In genomic region chr11:6473481-6474422, GRCh38 we compare ENCODE assay signal across 8 cellular contexts. TPM values are rescaled to one million over a fixed set of nuclear protein-coding genes. Genes with fewer than 3 reads are reported as not detected.
A peak's percentile ranks its signal among the peaks of the same experiment; 100 is the strongest.
DNase-seq lines count a peak whose midpoint lies in the region; ATAC-seq and TF ChIP-seq lines count a peak whose summit lies in the region.

Gene TRIM3 (minus strand): TSS chr11:6473941. CDS start chr11:6465695, 8,246 bp downstream.

- H3K27ac ChIP-seq in gastroesophageal sphincter = peak within 1 kb of the TSS; percentile 79 to 98 (median 95)
- peak within 1 kb of the TSS; percentile 95 for H3K27ac ChIP-seq in substantia nigra (ENCODE audit: low read depth, low read length, poor library complexity, severe bottlenecking)

- peak; percentile 80 to 83 for TF ChIP-seq POLR2A in gastroesophageal sphincter (IDR thresholded peaks at IDR 0.05)

- H3K36me3 ChIP-seq in gastroesophageal sphincter = peaks cover 0 to 27% of the 10 kb centered on the region in 2 donors

- DNase-seq in DMS114 treated with DMSO at 0.1 percent for 48 hours (lab: John Stamatoyannopoulos, UW; ENCODE audit: unreplicated experiment) (peak; percentile 35), LHCN-M2 (ENCODE audit: low read depth) (peak; percentile 80), SK-MEL-5 (ENCODE audit: low read depth, low spot score) (peak; percentile 83), nucleus accumbens (lab: John Stamatoyannopoulos, UW) (peak; percentile 42 to 97 (median 87)), substantia nigra (lab: John Stamatoyannopoulos, UW) (peak; percentile 51 to 97 (median 90))
- peak; percentile 77 for DNase-seq in activated naive CD4-positive, alpha-beta T cell treated with anti-CD3 and anti-CD28 coated beads, Interleukin-2, amount 10 ng/mL, durations not matched to agents 7 days and 5 days

- H3K4me3 ChIP-seq in gastroesophageal sphincter = peak within 1 kb of the TSS; percentile 69 to 82

- in situ Hi-C loops in SK-MEL-5 (cut with HindIII; ENCODE audit: low pct_unique_long_range_greater_than_20kb, low sequenced_read_pairs) = no loop called here

- peaks cover 18% of the 10 kb centered on the region for H3K27me3 Mint-ChIP-seq in activated naive CD4-positive, alpha-beta T cell treated with anti-CD3 and anti-CD28 coated beads, Interleukin-2, amount 10 ng/mL, durations not matched to agents 7 days and 5 days

- H3K27me3 ChIP-seq in gastroesophageal sphincter = no peaks in the 10 kb centered on the region

- ATAC-seq in GM21737 (IDR thresholded peaks at IDR 0.05; ENCODE audit: unreplicated experiment) (peak; percentile 72), gastroesophageal sphincter (peak; percentile 90)

- TF ChIP-seq EP300 in gastroesophageal sphincter (IDR thresholded peaks at IDR 0.05) = no peak

- CTCF ChIA-PET in activated naive CD4-positive, alpha-beta T cell treated with anti-CD3 and anti-CD28 coated beads, Interleukin-2, amount 10 ng/mL, durations not matched to agents 7 days and 5 days (lab: Charles Lee) = interaction anchor here (1.2 kb wide), 1 partner anchor 95 kb away, joined by 3 read pairs; no protein-coding TSS in a partner anchor

- H3K4me1 Mint-ChIP-seq in activated naive CD4-positive, alpha-beta T cell treated with anti-CD3 and anti-CD28 coated beads, Interleukin-2, amount 10 ng/mL, durations not matched to agents 7 days and 5 days = peaks cover 21% of the 10 kb centered on the region

- 0% methylated on average over 4 of the region's 87 CpGs; no CpG with 5 or more reads in 1 of the 2 donors for WGBS in gastroesophageal sphincter (ENCODE audit: low coverage in 1 of 2), 2 donors

- H3K4me3 Mint-ChIP-seq in activated naive CD4-positive, alpha-beta T cell treated with anti-CD3 and anti-CD28 coated beads, Interleukin-2, amount 10 ng/mL, durations not matched to agents 7 days and 5 days = peak within 1 kb of the TSS; percentile 81

- H3K9me3 ChIP-seq in gastroesophageal sphincter = no peaks in the 10 kb centered on the region

- peak within 1 kb of the TSS; percentile 45 for H3K27ac Mint-ChIP-seq in activated naive CD4-positive, alpha-beta T cell treated with anti-CD3 and anti-CD28 coated beads, Interleukin-2, amount 10 ng/mL, durations not matched to agents 7 days and 5 days

- H3K4me1 ChIP-seq in gastroesophageal sphincter = peaks cover 0 to 64% (median 18%) of the 10 kb centered on the region in 3 donors

- peaks cover 16% of the 10 kb centered on the region for H3K36me3 Mint-ChIP-seq in activated naive CD4-positive, alpha-beta T cell treated with anti-CD3 and anti-CD28 coated beads, Interleukin-2, amount 10 ng/mL, durations not matched to agents 7 days and 5 days

- peak in 2 of 4 experiments; percentile 11 to 51 for TF ChIP-seq CTCF in gastroesophageal sphincter (IDR thresholded peaks at IDR 0.05)

- no peaks in the 10 kb centered on the region for H3K9me3 Mint-ChIP-seq in activated naive CD4-positive, alpha-beta T cell treated with anti-CD3 and anti-CD28 coated beads, Interleukin-2, amount 10 ng/mL, durations not matched to agents 7 days and 5 days

RNA-seq across cellular contexts. Expression of gene TRIM3, which starts in this region (rescaled TPM):
- total RNA-seq in LHCN-M2 (2014; rRNA removed) = 23.7 and 29.4 TPM in 2 replicates
- 13.4 TPM for polyA plus RNA-seq in LHCN-M2 (2012)
- 11.7 and 12.8 TPM in 2 replicates for total RNA-seq in SK-MEL-5 (2014; rRNA removed; shearing (Covaris generic))
- 14.4 and 15.4 TPM in 2 replicates for polyA plus RNA-seq in SK-MEL-5 (2015; cell fraction: cytosol; rRNA removed)
- polyA plus RNA-seq in SK-MEL-5 (2015; cell fraction: nucleus; rRNA removed) = 178 and 188 TPM in 2 replicates
- total RNA-seq in gastroesophageal sphincter = 10 to 100 TPM; 19.9 to 31.7 (median 23.7) TPM

Comparison
In these comparisons a context has a peak if more than half of its experiments do, and no peak if none do; other contexts are left out.
1. Peak in every context shown above with its lines: DNase-seq, ATAC-seq, H3K4me3 ChIP-seq and H3K27ac ChIP-seq.
2. DNase-seq: peak in every context shown above with its lines; median percentile 90 in substantia nigra; 87 in nucleus accumbens; 83 in SK-MEL-5; 80 in LHCN-M2; 77 in activated naive CD4-positive, alpha-beta T cell treated with anti-CD3 and anti-CD28 coated beads, Interleukin-2, amount 10 ng/mL, durations not matched to agents 7 days and 5 days; 35 in DMS114 treated with DMSO at 0.1 percent for 48 hours.